Comparison of ENCODE assay signal across 8 cellular contexts in genomic region chr2:127407661-127408003, GRCh38. TPM values are rescaled to one million over a fixed set of nuclear protein-coding genes. Genes with fewer than 3 reads are reported as not detected.
A peak's percentile ranks its signal among the peaks of the same experiment; 100 is the strongest.
DNase-seq lines count a peak whose midpoint lies in the region; ATAC-seq and TF ChIP-seq lines count a peak whose summit lies in the region.

No MANE protein-coding gene starts in this region.

- H3K9me3 Mint-ChIP-seq in stimulated activated naive B cell treated with anti-CD40 and anti-IgM and Interleukin-4, amounts not matched to agents 10 μg/mL and 1 μg/mL and 100 μg/mL, for 72 hours: peaks cover 0 to 2% of the 10 kb centered on the region in 2 donors

- ATAC-seq in Right ventricle myocardium inferior: peak; percentile 16
- peak; percentile 55 for ATAC-seq in SK-N-SH treated with all-trans-retinoic acid at 6 μM for 48 hours
- peak; percentile 34 for ATAC-seq in left ventricle myocardium superior
- peak; percentile 20 to 23 for ATAC-seq in stimulated activated naive B cell treated with anti-CD40 and anti-IgM and Interleukin-4, amounts not matched to agents 10 μg/mL and 1 μg/mL and 100 μg/mL, for 72 hours (replicated peaks)

- H3K4me3 Mint-ChIP-seq in stimulated activated naive B cell treated with anti-CD40 and anti-IgM and Interleukin-4, amounts not matched to agents 10 μg/mL and 1 μg/mL and 100 μg/mL, for 72 hours: peak overlapping the region; percentile 73 to 79

- DNase-seq in Right ventricle myocardium inferior (ENCODE audit: missing footprints) (no peak), cardiac septum (ENCODE audit: low spot score) (no peak), left ventricle myocardium superior (no peak), midbrain (lab: John Stamatoyannopoulos, UW) (no peak), HPDE6-E6E7 (ENCODE audit: extremely low spot score) (no peak)
- no peak for DNase-seq in stimulated activated naive B cell treated with anti-CD40 and anti-IgM and Interleukin-4, amounts not matched to agents 10 μg/mL and 1 μg/mL and 100 μg/mL, for 72 hours
- no peak for DNase-seq in stimulated activated CD4-positive, alpha-beta T cell treated with anti-CD3 and anti-CD28 coated beads, Interleukin-4, amount 100 ng/mL, for 1 hour

- peak overlapping the region; percentile 65 for H3K27ac Mint-ChIP-seq in stimulated activated naive B cell treated with anti-CD40 and anti-IgM and Interleukin-4, amounts not matched to agents 10 μg/mL and 1 μg/mL and 100 μg/mL, for 72 hours

- H3K36me3 Mint-ChIP-seq in stimulated activated naive B cell treated with anti-CD40 and anti-IgM and Interleukin-4, amounts not matched to agents 10 μg/mL and 1 μg/mL and 100 μg/mL, for 72 hours: no peaks in the 10 kb centered on the region

- intact Hi-C loops in Right ventricle myocardium inferior (cut with DNase I) (no loop called here), cardiac septum (cut with DNase I) (loop anchor here (2.0 to 10.0 kb wide), 3 partner anchors 19 to 343 kb away; partner anchors contain the start of gene LIMS2), left ventricle myocardium superior (cut with micrococcal nuclease) (no loop called here)

- peaks cover 25 to 54% of the 10 kb centered on the region in 2 donors for H3K4me1 Mint-ChIP-seq in stimulated activated naive B cell treated with anti-CD40 and anti-IgM and Interleukin-4, amounts not matched to agents 10 μg/mL and 1 μg/mL and 100 μg/mL, for 72 hours

- no peaks in the 10 kb centered on the region for H3K27me3 Mint-ChIP-seq in stimulated activated naive B cell treated with anti-CD40 and anti-IgM and Interleukin-4, amounts not matched to agents 10 μg/mL and 1 μg/mL and 100 μg/mL, for 72 hours

TF ChIP-seq in SK-N-SH treated with all-trans-retinoic acid at 6 μM for 48 hours, 23 proteins besides CTCF, POLR2A, EP300 and RAD21:
- TF ChIP-seq ZC3H10 (CRISPR knock-in tag; IDR thresholded peaks at IDR 0.05) (no peak), ISL1 (CRISPR knock-in tag; IDR thresholded peaks at IDR 0.05) (no peak), TOX (CRISPR knock-in tag; IDR thresholded peaks at IDR 0.05; ENCODE audit: borderline replicate concordance) (no peak), ZNF565 (CRISPR knock-in tag; conservative IDR thresholded peaks at IDR 0.05; ENCODE audit: low read depth) (no peak), CREB5 (CRISPR knock-in tag; IDR thresholded peaks at IDR 0.05; ENCODE audit: low read depth) (no peak)

RNA-seq across cellular contexts. Expression of gene PROC, which starts 10.6 kb away (rescaled TPM):
- total RNA-seq in Right ventricle myocardium inferior (not detected), cardiac septum (not detected), left ventricle myocardium superior (not detected)

RNA-seq across cellular contexts. Expression of gene MAP3K2, which starts 19.9 kb away (rescaled TPM):
- 23.4 TPM for total RNA-seq in Right ventricle myocardium inferior
- total RNA-seq in cardiac septum: 31.6 TPM
- 24.9 TPM for total RNA-seq in left ventricle myocardium superior
